13 cellular contexts compared by ENCODE assay signal in genomic region chr9:33117816-33118215, GRCh38. TPM values are rescaled to one million over a fixed set of nuclear protein-coding genes. Genes with fewer than 3 reads are reported as not detected.
DNase-seq lines count a peak whose midpoint lies in the region; ATAC-seq and TF ChIP-seq lines count a peak whose summit lies in the region.
"Had no signal": no experiment of that assay in that cellular context is flagged by ENCODE, and none has a peak within 500 bp of the region (broad histone marks: within the 10 kb centered on the region; RNA-seq: fewer than 3 reads in every experiment).

No MANE protein-coding gene starts in this region.

- H3K4me1 ChIP-seq in RWPE2 (ENCODE audit: insufficient read depth, poor library complexity, severe bottlenecking): peaks cover 11% of the 10 kb centered on the region
- peaks cover 75% of the 10 kb centered on the region for H3K4me1 ChIP-seq in left ventricle myocardium inferior
- H3K4me1 ChIP-seq in smooth muscle cell (ENCODE audit: low read depth): no peaks in the 10 kb centered on the region
- peaks cover 15% of the 10 kb centered on the region for H3K4me1 ChIP-seq in CD8-positive, alpha-beta T cell (ENCODE audit: insufficient read depth, low read length)
- H3K4me1 ChIP-seq: neural progenitor cell had no signal

- H3K4me3 ChIP-seq in RWPE2 (ENCODE audit: severe bottlenecking): no peak overlapping the region
- no peak overlapping the region for H3K4me3 ChIP-seq in left ventricle myocardium inferior
- no peak overlapping the region for H3K4me3 ChIP-seq in smooth muscle cell
- no peak overlapping the region for H3K4me3 ChIP-seq in CD8-positive, alpha-beta T cell (ENCODE audit: low read depth, low read length)
- H3K4me3 ChIP-seq: A549, gastroesophageal sphincter, neural progenitor cell had no signal

- no peaks in the 10 kb centered on the region for H3K27me3 Mint-ChIP-seq in activated CD4-positive, alpha-beta T cell treated with anti-CD3 and anti-CD28 coated beads, Interleukin-2, amount 10 ng/mL, durations not matched to agents 24 days and 14 days
- H3K27me3 Mint-ChIP-seq in CD8-positive, alpha-beta T cell (ENCODE audit: low read depth): no peaks in the 10 kb centered on the region

- H3K27ac ChIP-seq in RWPE2 (ENCODE audit: poor library complexity, severe bottlenecking): peak overlapping the region; percentile 24
- H3K27ac ChIP-seq in left ventricle myocardium inferior (replicated peaks): peak overlapping the region; percentile 62
- H3K27ac ChIP-seq in smooth muscle cell (ENCODE audit: low read depth): peak overlapping the region; percentile 74
- no peak overlapping the region for H3K27ac ChIP-seq in CD8-positive, alpha-beta T cell (ENCODE audit: low read depth, low read length)
- H3K27ac ChIP-seq: neural progenitor cell had no signal

- peaks cover 28% of the 10 kb centered on the region for H3K79me2 ChIP-seq in smooth muscle cell (ENCODE audit: low read depth)

- no peak overlapping the region for H2AFZ ChIP-seq in smooth muscle cell (ENCODE audit: low read depth)
- H2AFZ ChIP-seq: neural progenitor cell had no signal

- peaks cover 43% of the 10 kb centered on the region for H3K36me3 Mint-ChIP-seq in activated CD4-positive, alpha-beta T cell treated with anti-CD3 and anti-CD28 coated beads, Interleukin-2, amount 10 ng/mL, durations not matched to agents 24 days and 14 days (ENCODE audit: low read depth)
- H3K36me3 Mint-ChIP-seq in CD8-positive, alpha-beta T cell: peaks cover 73% of the 10 kb centered on the region

- H3K9ac ChIP-seq in smooth muscle cell (ENCODE audit: low read depth): no peak overlapping the region
- H3K9ac ChIP-seq: neural progenitor cell had no signal

- H3K27ac Mint-ChIP-seq in activated CD4-positive, alpha-beta T cell treated with anti-CD3 and anti-CD28 coated beads, Interleukin-2, amount 10 ng/mL, durations not matched to agents 24 days and 14 days: peak overlapping the region; percentile 2
- H3K27ac Mint-ChIP-seq in CD8-positive, alpha-beta T cell: no peak overlapping the region
- H3K27ac Mint-ChIP-seq: neural progenitor cell had no signal

- peaks cover 6% of the 10 kb centered on the region for H3F3A ChIP-seq in smooth muscle cell (ENCODE audit: low read depth)

- H3K36me3 ChIP-seq in RWPE2 (ENCODE audit: low read depth): peaks cover 85% of the 10 kb centered on the region
- peaks cover 63% of the 10 kb centered on the region for H3K36me3 ChIP-seq in left ventricle myocardium inferior
- peaks cover 10% of the 10 kb centered on the region for H3K36me3 ChIP-seq in smooth muscle cell (ENCODE audit: low read depth)
- H3K36me3 ChIP-seq in CD8-positive, alpha-beta T cell (ENCODE audit: insufficient read depth, low read length): peaks cover 11% of the 10 kb centered on the region
- H3K36me3 ChIP-seq: neural progenitor cell had no signal

- ATAC-seq in RWPE2 (ENCODE audit: low read depth) (no peak), HG03442 (IDR thresholded peaks at IDR 0.05; ENCODE audit: unreplicated experiment) (no peak)
- no peak for ATAC-seq in CD8-positive, alpha-beta T cell
- ATAC-seq: A549, gastroesophageal sphincter had no signal

- WGBS in smooth muscle cell (ENCODE audit: low lambda C conversion rate): 98% methylated on average over 4 of the region's 4 CpGs

- intact Hi-C loops in activated CD4-positive, alpha-beta T cell treated with anti-CD3 and anti-CD28 coated beads, Interleukin-2, amount 10 ng/mL, durations not matched to agents 24 days and 14 days (cut with micrococcal nuclease): loop anchor here (5.0 kb wide), 1 partner anchor 36 kb away; no protein-coding TSS in a partner anchor
- intact Hi-C loops in left ventricle myocardium inferior (cut with micrococcal nuclease): no loop called here
- intact Hi-C loops in CD8-positive, alpha-beta T cell (cut with DNase I, micrococcal nuclease): loop anchor here in 1 of 2 experiments (10.0 kb wide), 1 partner anchor 47 kb away; the partner anchor contains the start of gene B4GALT1

- TF ChIP-seq CTCF in RWPE2 (IDR thresholded peaks at IDR 0.05; ENCODE audit: poor library complexity, severe bottlenecking) (no peak), left ventricle myocardium inferior (IDR thresholded peaks at IDR 0.05; ENCODE audit: borderline replicate concordance) (no peak), smooth muscle cell (IDR thresholded peaks at IDR 0.05; ENCODE audit: borderline replicate concordance, insufficient read depth, poor library complexity, severe bottlenecking) (no peak)
- no peak for TF ChIP-seq CTCF in CD8-positive, alpha-beta T cell (IDR thresholded peaks at IDR 0.05)

- H3K27me3 ChIP-seq in RWPE2 (ENCODE audit: insufficient read depth, poor library complexity, severe bottlenecking) (no peaks in the 10 kb centered on the region), left ventricle myocardium inferior (ENCODE audit: low read depth) (no peaks in the 10 kb centered on the region), smooth muscle cell (ENCODE audit: low read depth) (no peaks in the 10 kb centered on the region)
- H3K27me3 ChIP-seq in CD8-positive, alpha-beta T cell (ENCODE audit: insufficient read depth, low read length): no peaks in the 10 kb centered on the region
- H3K27me3 ChIP-seq: gastroesophageal sphincter, neural progenitor cell had no signal

- CTCF ChIA-PET in CD8-positive, alpha-beta T cell (lab: Charles Lee): interaction anchor here (0.9 to 1.2 kb wide), 3 partner anchors 24 to 58 kb away, joined by 3 to 4 read pairs (median 3); no protein-coding TSS in a partner anchor

- H3K9me3 ChIP-seq in RWPE2 (ENCODE audit: severe bottlenecking) (no peaks in the 10 kb centered on the region), left ventricle myocardium inferior (replicated peaks) (no peaks in the 10 kb centered on the region), smooth muscle cell (replicated peaks; ENCODE audit: low read depth) (no peaks in the 10 kb centered on the region)
- no peaks in the 10 kb centered on the region for H3K9me3 ChIP-seq in CD8-positive, alpha-beta T cell (ENCODE audit: low read length)
- H3K9me3 ChIP-seq: A549, gastroesophageal sphincter had no signal

- peaks cover 4% of the 10 kb centered on the region for H3K9me3 Mint-ChIP-seq in activated CD4-positive, alpha-beta T cell treated with anti-CD3 and anti-CD28 coated beads, Interleukin-2, amount 10 ng/mL, durations not matched to agents 24 days and 14 days
- H3K9me3 Mint-ChIP-seq in CD8-positive, alpha-beta T cell: no peaks in the 10 kb centered on the region
- H3K9me3 Mint-ChIP-seq: neural progenitor cell had no signal

- H3K4me1 Mint-ChIP-seq in activated CD4-positive, alpha-beta T cell treated with anti-CD3 and anti-CD28 coated beads, Interleukin-2, amount 10 ng/mL, durations not matched to agents 24 days and 14 days: peaks cover 30% of the 10 kb centered on the region
- H3K4me1 Mint-ChIP-seq in CD8-positive, alpha-beta T cell (ENCODE audit: low read depth): peaks cover 36% of the 10 kb centered on the region
- H3K4me1 Mint-ChIP-seq: neural progenitor cell had no signal

- peak overlapping the region; percentile 10 for H3K4me3 Mint-ChIP-seq in activated CD4-positive, alpha-beta T cell treated with anti-CD3 and anti-CD28 coated beads, Interleukin-2, amount 10 ng/mL, durations not matched to agents 24 days and 14 days
- H3K4me3 Mint-ChIP-seq in CD8-positive, alpha-beta T cell: no peak overlapping the region
- H3K4me3 Mint-ChIP-seq: neural progenitor cell had no signal

- DNase-seq in activated CD4-positive, alpha-beta T cell treated with anti-CD3 and anti-CD28 coated beads, Interleukin-2, amount 10 ng/mL, durations not matched to agents 24 days and 14 days: no peak
- no peak for DNase-seq in activated CD4-positive, alpha-beta T cell treated with anti-CD3 and anti-CD28 coated beads, Interleukin-2, amount 50 U/mL, for 4 hours
- DNase-seq in RWPE2 (ENCODE audit: low spot score) (no peak), left ventricle myocardium inferior (no peak), smooth muscle cell (lab: John Stamatoyannopoulos, UW; ENCODE audit: unreplicated experiment) (no peak), NCI-H1694 (lab: John Stamatoyannopoulos, UW) (no peak)
- no peak for DNase-seq in CD8-positive, alpha-beta T cell
- DNase-seq: effector CD8-positive, alpha-beta T cell; NCI-H2081 treated with DMSO at 0.1 percent for 48 hours had no signal

- POLR2A ChIA-PET in CD8-positive, alpha-beta T cell (lab: Charles Lee): interaction anchor here (1.1 kb wide), 1 partner anchor 19 kb away, joined by 4 read pairs; no protein-coding TSS in a partner anchor

- H4K20me1 ChIP-seq in smooth muscle cell (ENCODE audit: low read depth): peaks cover 26% of the 10 kb centered on the region

- H3K4me2 ChIP-seq in smooth muscle cell: peak overlapping the region; percentile 49
- H3K4me2 ChIP-seq: A549, neural progenitor cell had no signal

RNA-seq across cellular contexts. Expression of gene SMU1, which starts 41.3 kb away (rescaled TPM):
- total RNA-seq in activated CD4-positive, alpha-beta T cell treated with anti-CD3 and anti-CD28 coated beads, Interleukin-2, amount 10 ng/mL, durations not matched to agents 24 days and 14 days: 28.6 and 30.2 TPM in 2 replicates
- total RNA-seq in left ventricle myocardium inferior (14.9 TPM), smooth muscle cell (17.4 and 18.8 TPM in 2 replicates)
- polyA plus RNA-seq in smooth muscle cell: 13.7 and 15.1 TPM in 2 replicates
- 10 to 100 TPM; 29.2 to 30.0 TPM for total RNA-seq in CD8-positive, alpha-beta T cell

RNA-seq across cellular contexts. Expression of gene B4GALT1, which starts 49.3 kb away (rescaled TPM):
- total RNA-seq in activated CD4-positive, alpha-beta T cell treated with anti-CD3 and anti-CD28 coated beads, Interleukin-2, amount 10 ng/mL, durations not matched to agents 24 days and 14 days: 53.8 and 55.7 TPM in 2 replicates
- total RNA-seq in left ventricle myocardium inferior (37.1 TPM), smooth muscle cell (46.9 and 56.3 TPM in 2 replicates)
- 49.2 and 49.3 TPM in 2 replicates for polyA plus RNA-seq in smooth muscle cell
- total RNA-seq in CD8-positive, alpha-beta T cell: 100 to 1,000 TPM; 139 to 140 TPM
